In the genomic region with DNA sequence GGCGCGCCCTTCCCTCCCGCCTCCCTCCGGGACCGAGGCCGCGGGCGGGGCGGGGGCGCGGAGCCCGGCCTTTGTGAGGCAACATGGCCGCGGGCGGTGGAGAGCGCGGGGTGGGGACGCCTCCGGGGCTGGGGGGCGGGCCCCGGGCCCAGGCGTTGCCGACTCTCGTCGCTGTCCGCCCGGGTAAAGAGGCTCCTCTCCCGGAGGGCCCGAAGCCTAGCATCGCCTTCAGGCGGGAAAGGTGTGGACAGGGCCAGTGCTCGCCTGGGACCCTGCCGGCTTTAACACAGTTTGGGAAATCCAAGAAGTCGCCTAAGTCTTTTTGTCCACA, we compare ENCODE assay signal across 8 cellular contexts. TPM values are rescaled to one million over a fixed set of nuclear protein-coding genes. Genes with fewer than 3 reads are reported as not detected.
DNase-seq lines count a peak whose midpoint lies in the region; ATAC-seq and TF ChIP-seq lines count a peak whose summit lies in the region.

No MANE protein-coding gene starts in this region.

- peak; percentile 66 to 80 (median 73) for DNase-seq in CD8-positive, alpha-beta memory T cell
- peak; percentile 55 for DNase-seq in T follicular helper cell (ENCODE audit: low read depth)
- DNase-seq in astrocyte of the hippocampus (ENCODE audit: low read depth, low spot score) = peak; percentile 78
- peak; percentile 57 for DNase-seq in smooth muscle cell (lab: John Stamatoyannopoulos, UW; ENCODE audit: unreplicated experiment)
- DNase-seq in mucosa of gallbladder (ENCODE audit: low spot score) = no peak

- peaks cover 0 to 1% of the 10 kb centered on the region in 2 donors for H3K27me3 Mint-ChIP-seq in CD8-positive, alpha-beta memory T cell

- H3K4me3 Mint-ChIP-seq in CD8-positive, alpha-beta memory T cell = peak overlapping the region; percentile 74 to 93 (median 85)

- H3K4me2 ChIP-seq in smooth muscle cell = peak overlapping the region; percentile 96

- peaks cover 46% of the 10 kb centered on the region for H4K20me1 ChIP-seq in smooth muscle cell (ENCODE audit: low read depth)

- H3K27ac ChIP-seq in CD8-positive, alpha-beta memory T cell (ENCODE audit: low read depth, low read length) = peak overlapping the region; percentile 98
- peak overlapping the region; percentile 83 for H3K27ac ChIP-seq in smooth muscle cell (ENCODE audit: low read depth)

- H3K27me3 ChIP-seq in CD8-positive, alpha-beta memory T cell (ENCODE audit: insufficient read depth, low read length, poor library complexity, severe bottlenecking) = no peaks in the 10 kb centered on the region
- H3K27me3 ChIP-seq in iPS-15b (ENCODE audit: control insufficient read depth, insufficient read depth, low read length) (no peaks in the 10 kb centered on the region), smooth muscle cell (ENCODE audit: low read depth) (no peaks in the 10 kb centered on the region)

- no peak overlapping the region for H2AFZ ChIP-seq in smooth muscle cell (ENCODE audit: low read depth)

- ATAC-seq in GM19372 (IDR thresholded peaks at IDR 0.05; ENCODE audit: low read depth, unreplicated experiment) (peak; percentile 53), HG03457 (IDR thresholded peaks at IDR 0.05; ENCODE audit: unreplicated experiment) (peak; percentile 41)

- peaks cover 50% of the 10 kb centered on the region for H3K79me2 ChIP-seq in smooth muscle cell (ENCODE audit: low read depth)

- H3F3A ChIP-seq in smooth muscle cell (ENCODE audit: low read depth) = peaks cover 5% of the 10 kb centered on the region

- POLR2A ChIA-PET in CD8-positive, alpha-beta memory T cell (lab: Charles Lee) = no interaction called here

- peaks cover 43 to 51% (median 45%) of the 10 kb centered on the region in 3 donors for H3K4me1 Mint-ChIP-seq in CD8-positive, alpha-beta memory T cell

- H3K36me3 ChIP-seq in CD8-positive, alpha-beta memory T cell (ENCODE audit: insufficient read depth, low read length) = no peaks in the 10 kb centered on the region
- H3K36me3 ChIP-seq in iPS-15b (ENCODE audit: control insufficient read depth, insufficient read depth, low read length) = peaks cover 8% of the 10 kb centered on the region
- H3K36me3 ChIP-seq in smooth muscle cell (ENCODE audit: low read depth) = no peaks in the 10 kb centered on the region

- no peak for TF ChIP-seq CTCF in smooth muscle cell (IDR thresholded peaks at IDR 0.05; ENCODE audit: borderline replicate concordance, insufficient read depth, poor library complexity, severe bottlenecking)

- H3K9ac ChIP-seq in iPS-15b (ENCODE audit: low read depth, low read length) (peak overlapping the region; percentile 97), smooth muscle cell (ENCODE audit: low read depth) (peak overlapping the region; percentile 83)

- peak overlapping the region; percentile 36 to 96 (median 89) for H3K27ac Mint-ChIP-seq in CD8-positive, alpha-beta memory T cell

- H3K4me3 ChIP-seq in CD8-positive, alpha-beta memory T cell (ENCODE audit: low read length) = peak overlapping the region; percentile 92
- H3K4me3 ChIP-seq in iPS-15b (ENCODE audit: low read depth, low read length) = peak overlapping the region; percentile 84
- peak overlapping the region; percentile 69 for H3K4me3 ChIP-seq in smooth muscle cell

- peaks cover 0 to 8% (median under 1%) of the 10 kb centered on the region in 3 donors for H3K36me3 Mint-ChIP-seq in CD8-positive, alpha-beta memory T cell

- no peaks in the 10 kb centered on the region for H3K9me3 ChIP-seq in CD8-positive, alpha-beta memory T cell (ENCODE audit: low read length)
- no peaks in the 10 kb centered on the region for H3K9me3 ChIP-seq in iPS-15b (ENCODE audit: control insufficient read depth, insufficient read depth, low read length)
- H3K9me3 ChIP-seq in smooth muscle cell (replicated peaks; ENCODE audit: low read depth) = no peaks in the 10 kb centered on the region

- H3K9me3 Mint-ChIP-seq in CD8-positive, alpha-beta memory T cell = no peaks in the 10 kb centered on the region

- CTCF ChIA-PET in CD8-positive, alpha-beta memory T cell (lab: Charles Lee) = no interaction called here

- peaks cover 40% of the 10 kb centered on the region for H3K4me1 ChIP-seq in CD8-positive, alpha-beta memory T cell (ENCODE audit: insufficient read depth, low read length)
- peaks cover 10% of the 10 kb centered on the region for H3K4me1 ChIP-seq in iPS-15b (ENCODE audit: control insufficient read depth, insufficient read depth, low read length)
- H3K4me1 ChIP-seq in smooth muscle cell (ENCODE audit: low read depth) = peaks cover 19% of the 10 kb centered on the region

- 0% methylated on average over 9 of the region's 34 CpGs for WGBS in smooth muscle cell (ENCODE audit: low lambda C conversion rate)

RNA-seq across cellular contexts. Expression of a gene that starts 0.4 kb away (rescaled TPM):
- total RNA-seq in CD8-positive, alpha-beta memory T cell = 10 to 100 TPM; 68.6 to 73.8 TPM
- polyA plus RNA-seq in CD8-positive, alpha-beta memory T cell = 10.6 TPM
- 9.7 and 10.3 TPM in 2 replicates for total RNA-seq in smooth muscle cell
- 6.5 and 14.6 TPM in 2 replicates for polyA plus RNA-seq in smooth muscle cell
- total RNA-seq in mucosa of gallbladder = 38.2 TPM

RNA-seq across cellular contexts. Expression of a gene that starts 35.5 kb away (rescaled TPM):
- 100 to 1,000 TPM; 436 to 459 TPM for total RNA-seq in CD8-positive, alpha-beta memory T cell
- polyA plus RNA-seq in CD8-positive, alpha-beta memory T cell = 102 TPM
- 278 and 331 TPM in 2 replicates for total RNA-seq in smooth muscle cell
- polyA plus RNA-seq in smooth muscle cell = 196 and 235 TPM in 2 replicates
- 62.6 TPM for total RNA-seq in mucosa of gallbladder

RNA-seq across cellular contexts. Expression of a gene that starts 36.6 kb away (rescaled TPM):
- total RNA-seq in CD8-positive, alpha-beta memory T cell = 100 to 1,000 TPM; 108 to 121 TPM
- 35.6 TPM for polyA plus RNA-seq in CD8-positive, alpha-beta memory T cell
- 21.1 and 25.9 TPM in 2 replicates for total RNA-seq in smooth muscle cell
- polyA plus RNA-seq in smooth muscle cell = 32.1 and 38.9 TPM in 2 replicates
- total RNA-seq in mucosa of gallbladder = 67.1 TPM

RNA-seq across cellular contexts. Expression of a gene that starts 51.2 kb away (rescaled TPM):
- 10 to 100 TPM; 74.7 to 80.7 TPM for total RNA-seq in CD8-positive, alpha-beta memory T cell
- 4.4 TPM for polyA plus RNA-seq in CD8-positive, alpha-beta memory T cell
- total RNA-seq in smooth muscle cell (5.2 and 12.7 TPM in 2 replicates), mucosa of gallbladder (64.8 TPM)
- polyA plus RNA-seq in smooth muscle cell = 53.9 and 67.0 TPM in 2 replicates

RNA-seq across cellular contexts. Expression of a gene that starts 59.5 kb away (rescaled TPM):
- total RNA-seq in CD8-positive, alpha-beta memory T cell = 10 to 100 TPM; 27.3 to 28.0 TPM
- 48.6 TPM for polyA plus RNA-seq in CD8-positive, alpha-beta memory T cell
- 10.8 and 13.1 TPM in 2 replicates for total RNA-seq in smooth muscle cell
- 14.7 and 20.4 TPM in 2 replicates for polyA plus RNA-seq in smooth muscle cell
- 39.4 TPM for total RNA-seq in mucosa of gallbladder
